In genomic region chr6:157456524-157456829, GRCh38 we compare ENCODE assay signal across 1 cellular context.
TF ChIP-seq lines count a peak whose summit lies in the region.

No MANE protein-coding gene starts in this region.

TF ChIP-seq in GM12878, 131 proteins besides CTCF, POLR2A, EP300 and RAD21 (continued from another document):
- TF ChIP-seq ZBTB40 (IDR thresholded peaks at IDR 0.05; ENCODE audit: borderline replicate concordance) (no peak), ZNF217 (IDR thresholded peaks at IDR 0.05) (no peak), CBX5 (IDR thresholded peaks at IDR 0.05; ENCODE audit: low read depth) (no peak), CREB1 (IDR thresholded peaks at IDR 0.05; ENCODE audit: low read depth) (no peak), PML (IDR thresholded peaks at IDR 0.05; ENCODE audit: low read length) (no peak), JUNB (IDR thresholded peaks at IDR 0.05) (peak; percentile 43), PBX3 (IDR thresholded peaks at IDR 0.05; ENCODE audit: insufficient replicate concordance, low read depth, low read length) (peak; percentile 44), ASH2L (IDR thresholded peaks at IDR 0.05; ENCODE audit: borderline replicate concordance, low read depth) (no peak), WRNIP1 (IDR thresholded peaks at IDR 0.05; ENCODE audit: borderline replicate concordance, low read depth, low read length) (no peak), E2F4 (IDR thresholded peaks at IDR 0.05; ENCODE audit: low read depth, low read length) (no peak), SMAD5 (IDR thresholded peaks at IDR 0.05; ENCODE audit: low read depth) (no peak), SRF (IDR thresholded peaks at IDR 0.05; ENCODE audit: low read depth in 2 of 2, low read length in 2 of 2) (no peak), TCF3 (IDR thresholded peaks at IDR 0.05; ENCODE audit: borderline replicate concordance, insufficient read depth, low read depth, low read length) (peak; percentile 26; the same call in 1 of the 2 replicates), BACH1 (IDR thresholded peaks at IDR 0.05; ENCODE audit: borderline replicate concordance) (no peak), RFX5 (IDR thresholded peaks at IDR 0.05; ENCODE audit: low read depth, low read length) (no peak), CUX1 (IDR thresholded peaks at IDR 0.05; ENCODE audit: insufficient replicate concordance, low read depth, low read length) (no peak), FOXM1 (IDR thresholded peaks at IDR 0.05; ENCODE audit: low read depth, low read length) (no peak), ZSCAN29 (IDR thresholded peaks at IDR 0.05) (no peak), MXI1 (IDR thresholded peaks at IDR 0.05; ENCODE audit: low read depth, low read length) (no peak), TCF12 (IDR thresholded peaks at IDR 0.05; ENCODE audit: low read depth, low read length) (peak; percentile 76; the same call in 1 of the 2 replicates), RCOR1 (conservative IDR thresholded peaks at IDR 0.05; ENCODE audit: low read depth, low read length) (no peak), REST (IDR thresholded peaks at IDR 0.05; ENCODE audit: low read depth, low read length) (no peak), JUND (IDR thresholded peaks at IDR 0.05; ENCODE audit: low read depth, low read length) (peak; percentile 48; the same call in 1 of the 2 replicates), BHLHE40 (IDR thresholded peaks at IDR 0.05; ENCODE audit: borderline replicate concordance in 1 of 2, low read depth in 2 of 2, low read length in 1 of 2) (peak in 1 of 2 experiments; percentile 43; a peak in 1 of 4 replicates), BCL11A (IDR thresholded peaks at IDR 0.05; ENCODE audit: low read depth, low read length) (peak; percentile 58; the same call in 1 of the 2 replicates), GATAD2B (conservative IDR thresholded peaks at IDR 0.05; ENCODE audit: low read depth) (0 out of 2 replicates have a peak, but pooled peaks have one; percentile 10), MEF2B (IDR thresholded peaks at IDR 0.05; ENCODE audit: partially characterized antibody, poor library complexity, severe bottlenecking) (no peak), TCF7 (IDR thresholded peaks at IDR 0.05; ENCODE audit: borderline replicate concordance) (no peak), EED (IDR thresholded peaks at IDR 0.05; ENCODE audit: low read depth) (0 out of 2 replicates have a peak, but pooled peaks have one; percentile 33)
TF ChIP-seq in GM12878: peak in this region for 22.
